Comparison of ENCODE assay signal across 10 cellular contexts in genomic region chr21:33286600-33287456, GRCh38. TPM values are rescaled to one million over a fixed set of nuclear protein-coding genes. Genes with fewer than 3 reads are reported as not detected.
A peak's percentile ranks its signal among the peaks of the same experiment; 100 is the strongest.
DNase-seq lines count a peak whose midpoint lies in the region; ATAC-seq and TF ChIP-seq lines count a peak whose summit lies in the region.
"Had no signal": no experiment of that assay in that cellular context is flagged by ENCODE, and none has a peak within 500 bp of the region (broad histone marks: within the 10 kb centered on the region; RNA-seq: fewer than 3 reads in every experiment).

No MANE protein-coding gene starts in this region.

- H3K4me2 ChIP-seq in SK-N-SH, result no peak overlapping the region
- H3K4me2 ChIP-seq: BLaER1 had no signal

- intact Hi-C loops in dorsolateral prefrontal cortex (cut with DNase I), result no loop called here

- POLR2A ChIA-PET in SK-N-SH (lab: Yijun Ruan, JAX), result no interaction called here

- TF ChIP-seq CTCF in SK-N-SH (IDR thresholded peaks at IDR 0.05) (no peak), dorsolateral prefrontal cortex (IDR thresholded peaks at IDR 0.05 in 54 of 56, conservative IDR thresholded peaks at IDR 0.05 in 2 of 56; ENCODE audit: low read depth in 1 of 56, partially characterized antibody in 56 of 56) (no peak)

- no peak for TF ChIP-seq EP300 in SK-N-SH (IDR thresholded peaks at IDR 0.05; ENCODE audit: borderline replicate concordance in 1 of 2, low read depth in 1 of 2, low read length in 1 of 2)

- H3F3A ChIP-seq in SK-N-SH (replicated peaks; ENCODE audit: insufficient read depth), result no peaks in the 10 kb centered on the region

- DNase-seq in SK-N-SH (no peak), lung microvascular endothelial cell (ENCODE audit: low read depth in 2 of 2) (peak; percentile 51 to 85), NCI-H1417 (lab: John Stamatoyannopoulos, UW) (no peak), dorsolateral prefrontal cortex (no peak)
- DNase-seq in stimulated activated CD4-positive, alpha-beta T cell treated with anti-CD3 and anti-CD28 coated beads, Interleukin-4, amount 100 ng/mL, for 1 hour, result no peak
- DNase-seq: NCI-H510A had no signal

- no peak overlapping the region for H3K27ac ChIP-seq in SK-N-SH (ENCODE audit: low read depth in 2 of 2, low read length in 1 of 2)
- peak overlapping the region; percentile 10 for H3K27ac ChIP-seq in cingulate gyrus (ENCODE audit: low read depth, low read length)
- peak overlapping the region; percentile 48 for H3K27ac ChIP-seq in urinary bladder (ENCODE audit: low read depth)
- peak overlapping the region in 16 of 59 donors; percentile 4 to 69 (median 40) for H3K27ac ChIP-seq in dorsolateral prefrontal cortex
- H3K27ac ChIP-seq: BLaER1 had no signal

- no peak for TF ChIP-seq RAD21 in SK-N-SH (IDR thresholded peaks at IDR 0.05; ENCODE audit: low read length)

- H3K9me3 ChIP-seq in SK-N-SH, result no peaks in the 10 kb centered on the region
- H3K9me3 ChIP-seq: BLaER1 had no signal

- H3K27me3 ChIP-seq in SK-N-SH (ENCODE audit: insufficient read depth) (no peaks in the 10 kb centered on the region), dorsolateral prefrontal cortex (no peaks in the 10 kb centered on the region)
- H3K27me3 ChIP-seq: BLaER1 had no signal

- no peaks in the 10 kb centered on the region for H3K79me2 ChIP-seq in SK-N-SH (ENCODE audit: insufficient read depth)

- peaks cover 6 to 8% of the 10 kb centered on the region in 2 experiments for H3K36me3 ChIP-seq in SK-N-SH (replicated peaks in 1 of 2; ENCODE audit: control insufficient read depth in 1 of 2, insufficient read depth in 2 of 2, low read length in 1 of 2)
- no peaks in the 10 kb centered on the region for H3K36me3 ChIP-seq in urinary bladder (ENCODE audit: insufficient read depth)

- H4K20me1 ChIP-seq in SK-N-SH (ENCODE audit: insufficient read depth), result no peaks in the 10 kb centered on the region
- H4K20me1 ChIP-seq: BLaER1 had no signal

- H3K9me2 ChIP-seq in SK-N-SH, result no peaks in the 10 kb centered on the region

- no peak overlapping the region for H3K4me3 ChIP-seq in SK-N-SH (ENCODE audit: low read depth in 2 of 2, low read length in 1 of 2)
- H3K4me3 ChIP-seq in urinary bladder (ENCODE audit: low read depth, low read length), result no peak overlapping the region
- H3K4me3 ChIP-seq in dorsolateral prefrontal cortex, result no peak overlapping the region
- H3K4me3 ChIP-seq: BLaER1 had no signal

- H3K4me1 ChIP-seq in SK-N-SH (ENCODE audit: control insufficient read depth in 1 of 2, insufficient read depth in 2 of 2, low read depth in 1 of 2, low read length in 1 of 2) (no peaks in the 10 kb centered on the region), urinary bladder (ENCODE audit: insufficient read depth) (peaks cover 2% of the 10 kb centered on the region)

- WGBS in SK-N-SH (ENCODE audit: low lambda C conversion rate), result 90% methylated on average over 15 of the region's 15 CpGs
- WGBS in urinary bladder, result 53% methylated on average over 15 of the region's 15 CpGs

- CTCF ChIA-PET in SK-N-SH (lab: Yijun Ruan, JAX), result no interaction called here

- peak; percentile 45 for ATAC-seq in SK-N-SH treated with all-trans-retinoic acid at 6 μM for 48 hours

- H2AFZ ChIP-seq in SK-N-SH (ENCODE audit: low read depth), result no peak overlapping the region

- H3K9ac ChIP-seq in SK-N-SH, result no peak overlapping the region
- H3K9ac ChIP-seq: BLaER1 had no signal

TF ChIP-seq in SK-N-SH treated with all-trans-retinoic acid at 6 μM for 48 hours, 23 proteins besides CTCF, POLR2A, EP300 and RAD21 (continues in another document):
- TF ChIP-seq CREB5 (CRISPR knock-in tag; IDR thresholded peaks at IDR 0.05; ENCODE audit: low read depth) (no peak), POU6F1 (CRISPR knock-in tag; IDR thresholded peaks at IDR 0.05; ENCODE audit: borderline replicate concordance, low read depth) (no peak)

TF ChIP-seq in SK-N-SH, 30 proteins besides CTCF, POLR2A, EP300 and RAD21:
- TF ChIP-seq FOSL2 (IDR thresholded peaks at IDR 0.05; ENCODE audit: borderline replicate concordance, low read depth), result no peak
- no peak for TF ChIP-seq TAF1 (IDR thresholded peaks at IDR 0.05; ENCODE audit: borderline replicate concordance, low read depth, low read length)
- no peak for TF ChIP-seq FOXM1 (IDR thresholded peaks at IDR 0.05; ENCODE audit: low read depth)
- no peak for TF ChIP-seq POLR2AphosphoS5 (IDR thresholded peaks at IDR 0.05; ENCODE audit: low read depth, low read length)
- TF ChIP-seq GABPA (IDR thresholded peaks at IDR 0.05; ENCODE audit: low read depth), result no peak
- no peak for TF ChIP-seq FOXJ3 (CRISPR knock-in tag; IDR thresholded peaks at IDR 0.05)
- TF ChIP-seq RXRA (IDR thresholded peaks at IDR 0.05; ENCODE audit: borderline replicate concordance, low read depth), result no peak
- TF ChIP-seq MXI1 (IDR thresholded peaks at IDR 0.05; ENCODE audit: low read depth, low read length), result no peak
- TF ChIP-seq TCF12 (IDR thresholded peaks at IDR 0.05), result no peak
- TF ChIP-seq MAX (IDR thresholded peaks at IDR 0.05; ENCODE audit: low read depth), result no peak
- TF ChIP-seq, protein P1, sequence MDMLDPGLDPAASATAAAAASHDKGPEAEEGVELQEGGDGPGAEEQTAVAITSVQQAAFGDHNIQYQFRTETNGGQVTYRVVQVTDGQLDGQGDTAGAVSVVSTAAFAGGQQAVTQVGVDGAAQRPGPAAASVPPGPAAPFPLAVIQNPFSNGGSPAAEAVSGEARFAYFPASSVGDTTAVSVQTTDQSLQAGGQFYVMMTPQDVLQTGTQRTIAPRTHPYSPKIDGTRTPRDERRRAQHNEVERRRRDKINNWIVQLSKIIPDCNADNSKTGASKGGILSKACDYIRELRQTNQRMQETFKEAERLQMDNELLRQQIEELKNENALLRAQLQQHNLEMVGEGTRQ (IDR thresholded peaks at IDR 0.05; ENCODE audit: borderline replicate concordance, low read depth, low read length), result no peak
- TF ChIP-seq YY1 (IDR thresholded peaks at IDR 0.05; ENCODE audit: low read depth), result no peak
- no peak for TF ChIP-seq JUND (IDR thresholded peaks at IDR 0.05)

RNA-seq across cellular contexts. Expression of gene IL10RB, which starts 20.7 kb away (rescaled TPM):
- polyA plus RNA-seq in SK-N-SH (2012; rRNA removed) (19.8 and 20.1 TPM in 2 replicates), urinary bladder (30.0 TPM)
- 21.6 and 22.8 TPM in 2 replicates for polyA plus RNA-seq in SK-N-SH (2012; cell fraction: cytosol; rRNA removed)
- 7.4 and 11.5 TPM in 2 replicates for polyA plus RNA-seq in SK-N-SH (2012; cell fraction: nucleus; rRNA removed)
- total RNA-seq in lung microvascular endothelial cell (34.0 and 46.4 TPM in 2 replicates), urinary bladder (31.4 TPM), dorsolateral prefrontal cortex (10 to 100 TPM in 71 of 120 experiments, 1 to 10 TPM in 49; 5.8 to 19.1 (median 10.6) TPM)

RNA-seq across cellular contexts. Expression of gene IFNAR1, which starts 37.9 kb away (rescaled TPM):
- polyA plus RNA-seq in SK-N-SH (2012; rRNA removed), result 7.9 and 12.2 TPM in 2 replicates
- polyA plus RNA-seq in SK-N-SH (2012; cell fraction: cytosol; rRNA removed), result 14.6 and 17.7 TPM in 2 replicates
- polyA plus RNA-seq in SK-N-SH (2012; cell fraction: nucleus; rRNA removed), result 2.5 and 5.2 TPM in 2 replicates
- 13.1 and 19.2 TPM in 2 replicates for total RNA-seq in lung microvascular endothelial cell
- total RNA-seq in urinary bladder, result 41.7 TPM
- polyA plus RNA-seq in urinary bladder, result 31.6 TPM
- total RNA-seq in dorsolateral prefrontal cortex, result 10 to 100 TPM; 35.7 to 70.9 (median 47.8) TPM

RNA-seq across cellular contexts. Expression of gene IFNAR2, which starts 57.1 kb away (rescaled TPM):
- 10.4 and 16.8 TPM in 2 replicates for polyA plus RNA-seq in SK-N-SH (2012; rRNA removed)
- polyA plus RNA-seq in SK-N-SH (2012; cell fraction: cytosol; rRNA removed), result 18.2 and 19.3 TPM in 2 replicates
- 5.3 and 9.4 TPM in 2 replicates for polyA plus RNA-seq in SK-N-SH (2012; cell fraction: nucleus; rRNA removed)
- 5.4 and 8.1 TPM in 2 replicates for total RNA-seq in lung microvascular endothelial cell
- 16.6 TPM for total RNA-seq in urinary bladder
- polyA plus RNA-seq in urinary bladder, result 17.5 TPM
- 10 to 100 TPM; 14.8 to 40.5 (median 23.4) TPM for total RNA-seq in dorsolateral prefrontal cortex

Comparison
In these comparisons a context has a peak if more than half of its experiments do, and no peak if none do; other contexts are left out.
1. DNase-seq: peak in lung microvascular endothelial cell (2 of 2); none in SK-N-SH (single experiment), NCI-H1417 (0 of 3), dorsolateral prefrontal cortex (0 of 10) and stimulated activated CD4-positive, alpha-beta T cell treated with anti-CD3 and anti-CD28 coated beads, Interleukin-4, amount 100 ng/mL, for 1 hour (single experiment).
2. H3K27ac ChIP-seq: peak in cingulate gyrus (single experiment) and urinary bladder (single experiment); none in SK-N-SH (0 of 2).